In genomic region chr10:6980353-6980752, GRCh38 we compare ENCODE assay signal across 15 cellular contexts.
DNase-seq lines count a peak whose midpoint lies in the region; ATAC-seq and TF ChIP-seq lines count a peak whose summit lies in the region.
"Had no signal": no experiment of that assay in that cellular context is flagged by ENCODE, and none has a peak within 500 bp of the region (broad histone marks: within the 10 kb centered on the region; RNA-seq: fewer than 3 reads in every experiment).

No MANE protein-coding gene starts in this region.

- H2AFZ ChIP-seq in OCI-LY7 (ENCODE audit: low read length) (no peak overlapping the region), mesenchymal stem cell (ENCODE audit: low read depth, low read length) (no peak overlapping the region)

- no peak overlapping the region for H4K91ac ChIP-seq in mesenchymal stem cell (ENCODE audit: low read length)

- H3K79me1 ChIP-seq in mesenchymal stem cell (replicated peaks; ENCODE audit: low read length, poor library complexity, severe bottlenecking), result no peaks in the 10 kb centered on the region

- no peak overlapping the region for H3K18ac ChIP-seq in mesenchymal stem cell (ENCODE audit: low read depth in 1 of 2, low read length in 2 of 2)

- H3K9me2 ChIP-seq in OCI-LY7 (ENCODE audit: insufficient read depth, low read length), result no peaks in the 10 kb centered on the region

- H4K20me1 ChIP-seq in BLaER1 (no peaks in the 10 kb centered on the region), OCI-LY7 (ENCODE audit: insufficient read depth, low read length) (no peaks in the 10 kb centered on the region)

- H3K79me2 ChIP-seq in OCI-LY7 (ENCODE audit: insufficient read depth, low read depth, low read length), result no peaks in the 10 kb centered on the region

- intact Hi-C loops in OCI-LY7 (cut with micrococcal nuclease; ENCODE audit: unreplicated experiment), result no loop called here

- H2BK12ac ChIP-seq in mesenchymal stem cell (ENCODE audit: low read length in 2 of 2), result no peak overlapping the region

- POLR2A ChIA-PET in HEK293 (lab: Yijun Ruan, JAX) (no interaction called here), OCI-LY7 (lab: Charles Lee) (interaction anchor here (0.9 kb wide), 1 partner anchor 29 kb away, joined by 3 read pairs; no protein-coding TSS in a partner anchor)

- H2BK120ac ChIP-seq in mesenchymal stem cell (ENCODE audit: low read depth, low read length), result no peak overlapping the region

- H3K4me1 ChIP-seq in BLaER1 (peaks cover 12% of the 10 kb centered on the region), HEK293 (ENCODE audit: control insufficient read depth, insufficient read depth, low read length) (no peaks in the 10 kb centered on the region), OCI-LY7 (ENCODE audit: insufficient read depth, low read length, poor library complexity, severe bottlenecking) (peaks cover 4% of the 10 kb centered on the region), mesenchymal stem cell (ENCODE audit: control insufficient read depth, insufficient read depth, low read depth, low read length) (no peaks in the 10 kb centered on the region)

- H3K4ac ChIP-seq in mesenchymal stem cell (ENCODE audit: low read depth in 1 of 2, low read length in 2 of 2), result no peak overlapping the region

- H2BK5ac ChIP-seq in mesenchymal stem cell (ENCODE audit: low read depth, low read length, poor library complexity, severe bottlenecking), result no peak overlapping the region

- no peak for ATAC-seq in HG03159 (IDR thresholded peaks at IDR 0.05; ENCODE audit: unreplicated experiment)

- no peak overlapping the region for H3K9ac ChIP-seq in BLaER1
- no peak overlapping the region for H3K9ac ChIP-seq in mesenchymal stem cell (ENCODE audit: low read length)

- H3K14ac ChIP-seq in mesenchymal stem cell (ENCODE audit: low read length in 2 of 2), result no peak overlapping the region

- CTCF ChIA-PET in HEK293 (lab: Yijun Ruan, JAX), result no interaction called here
- CTCF ChIA-PET in OCI-LY7 (lab: Charles Lee; ENCODE audit: unreplicated experiment), result interaction anchor here (3.6 kb wide), 1 partner anchor 60 kb away, joined by 12 read pairs; no protein-coding TSS in a partner anchor

- peak overlapping the region; percentile 13 for H4K8ac ChIP-seq in mesenchymal stem cell (ENCODE audit: low read length)

- H3K4me2 ChIP-seq in BLaER1, result peak overlapping the region; percentile 57
- H3K4me2 ChIP-seq in OCI-LY7 (ENCODE audit: low read length), result no peak overlapping the region
- no peak overlapping the region for H3K4me2 ChIP-seq in mesenchymal stem cell (ENCODE audit: low read length, poor library complexity, severe bottlenecking)

- H3K36me3 ChIP-seq in BLaER1 (no peaks in the 10 kb centered on the region), HEK293 (ENCODE audit: control insufficient read depth in 2 of 2, insufficient read depth in 1 of 2, low read length in 2 of 2) (no peaks in the 10 kb centered on the region), OCI-LY7 (ENCODE audit: insufficient read depth, low read length) (no peaks in the 10 kb centered on the region), mesenchymal stem cell (ENCODE audit: control insufficient read depth in 1 of 2, insufficient read depth in 2 of 2, low read depth in 1 of 2, low read length in 2 of 2) (no peaks in the 10 kb centered on the region)
- H3K36me3 ChIP-seq: HAP-1 had no signal

- H3K23ac ChIP-seq in mesenchymal stem cell (ENCODE audit: low read length in 2 of 2), result no peak overlapping the region

- peak; percentile 19 for DNase-seq in OCI-LY7 (ENCODE audit: low spot score)
- no peak for DNase-seq in mesenchymal stem cell
- no peak for DNase-seq in T-helper 2 cell
- no peak for DNase-seq in activated gamma-delta T cell treated with Interleukin-2 at 50 U/mL for 16 hours
- DNase-seq: CD4-positive, CD25-positive, alpha-beta regulatory T cell; NCI-H1092 treated with DMSO at 0.1 percent for 48 hours; NCI-H1694; NCI-H2107; Right ventricle myocardium superior had no signal

- WGBS in mesenchymal stem cell, result 61% methylated on average over 4 of the region's 4 CpGs

- H3K27me3 ChIP-seq in BLaER1 (no peaks in the 10 kb centered on the region), mesenchymal stem cell (ENCODE audit: control insufficient read depth in 1 of 2, insufficient read depth in 1 of 2, low read length in 2 of 2) (no peaks in the 10 kb centered on the region)

- TF ChIP-seq CTCF in HEK293 (tag by site-specific recombination; IDR thresholded peaks at IDR 0.05) (no peak), OCI-LY7 (conservative IDR thresholded peaks at IDR 0.05; ENCODE audit: low read length) (no peak)

- peaks cover 8% of the 10 kb centered on the region for H3K9me3 ChIP-seq in BLaER1
- H3K9me3 ChIP-seq in HEK293 (ENCODE audit: control insufficient read depth, insufficient read depth, low read depth, low read length), result no peaks in the 10 kb centered on the region
- 0 out of 2 replicates have a peak, but pooled peaks cover 7% of the 10 kb centered on the region for H3K9me3 ChIP-seq in OCI-LY7 (ENCODE audit: low read length)
- no peaks in the 10 kb centered on the region for H3K9me3 ChIP-seq in mesenchymal stem cell (ENCODE audit: control insufficient read depth, low read length)

- H3K4me3 ChIP-seq in BLaER1 (no peak overlapping the region), HEK293 (ENCODE audit: low read depth, low read length) (no peak overlapping the region), OCI-LY7 (ENCODE audit: low read depth, low read length, poor library complexity, severe bottlenecking) (no peak overlapping the region), mesenchymal stem cell (ENCODE audit: insufficient read depth in 1 of 2, low read depth in 1 of 2, low read length in 2 of 2) (peak overlapping the region in 1 of 2 experiments; percentile 43)
- H3K4me3 ChIP-seq: HAP-1, SK-N-MC had no signal

- H3K27ac ChIP-seq in BLaER1 (no peak overlapping the region), HEK293 (ENCODE audit: extremely low read depth, low read depth, low read length) (no peak overlapping the region), OCI-LY7 (ENCODE audit: low read depth, low read length, poor library complexity, severe bottlenecking) (no peak overlapping the region), mesenchymal stem cell (ENCODE audit: low read length, poor library complexity, severe bottlenecking) (no peak overlapping the region)
- H3K27ac ChIP-seq: HL-60, SK-N-MC had no signal

- H2BK15ac ChIP-seq in mesenchymal stem cell (ENCODE audit: low read depth, poor library complexity, severe bottlenecking), result no peak overlapping the region

- no TSS peak for BruUV-seq in OCI-LY7 (replicated peaks; lab: Mats Ljungman, UMichigan)

- no peak overlapping the region for H2AK5ac ChIP-seq in mesenchymal stem cell (ENCODE audit: low read length, severe bottlenecking)

TF ChIP-seq in HEK293, 187 proteins besides CTCF, POLR2A, EP300 and RAD21:
- TF ChIP-seq SCRT2 (tag by site-specific recombination; IDR thresholded peaks at IDR 0.05), result 0 out of 2 replicates have a peak, but pooled peaks have one; percentile 14
- no peak for TF ChIP-seq PRDM10 (tag by site-specific recombination; IDR thresholded peaks at IDR 0.05)
